ENCODE assay signal across 10 cellular contexts in genomic region chr2:85772019-85772745, GRCh38. TPM values are rescaled to one million over a fixed set of nuclear protein-coding genes. Genes with fewer than 3 reads are reported as not detected.
A peak's percentile ranks its signal among the peaks of the same experiment; 100 is the strongest.
DNase-seq lines count a peak whose midpoint lies in the region; ATAC-seq and TF ChIP-seq lines count a peak whose summit lies in the region.
"Had no signal": no experiment of that assay in that cellular context is flagged by ENCODE, and none has a peak within 500 bp of the region (broad histone marks: within the 10 kb centered on the region; RNA-seq: fewer than 3 reads in every experiment).

No MANE protein-coding gene starts in this region.

- peaks cover 55% of the 10 kb centered on the region for H3K79me2 ChIP-seq in osteoblast (ENCODE audit: insufficient read depth, low read length)

- peaks cover 51% of the 10 kb centered on the region for H3K4me1 ChIP-seq in osteoblast (ENCODE audit: insufficient read depth, low read length)

- no peak overlapping the region for H2AFZ ChIP-seq in osteoblast (ENCODE audit: low read length)

- peak; percentile 83 to 98 (median 95) for DNase-seq in C1 segment of cervical spinal cord (lab: John Stamatoyannopoulos, UW)
- peak; percentile 95 for DNase-seq in NCI-H128 (lab: John Stamatoyannopoulos, UW; ENCODE audit: unreplicated experiment)
- DNase-seq in WERI-Rb-1 = peak; percentile 79
- DNase-seq in glomerular endothelial cell (ENCODE audit: extremely low read depth, low read depth, low spot score) = peak; percentile 96
- DNase-seq in osteoblast (ENCODE audit: insufficient read length, low spot score, missing footprints) = peak; percentile 99
- no peak for DNase-seq in stimulated activated CD8-positive, alpha-beta memory T cell treated with anti-CD3 and anti-CD28 coated beads, Interleukin-4, amount 100 ng/mL, for 48 hours
- DNase-seq in stimulated activated CD4-positive, alpha-beta T cell treated with anti-CD3 and anti-CD28 coated beads, Interleukin-1b, Interleukin-23, amount 100 ng/mL, for 48 hours = no peak
- DNase-seq: activated naive CD8-positive, alpha-beta T cell treated with anti-CD3 and anti-CD28 coated beads, Interleukin-2, amount 10 ng/mL, durations not matched to agents 7 days and 5 days had no signal

- H3K9me3 ChIP-seq in WERI-Rb-1 (ENCODE audit: severe bottlenecking) = no peaks in the 10 kb centered on the region
- H3K9me3 ChIP-seq in osteoblast (ENCODE audit: low read depth, low read length) = no peaks in the 10 kb centered on the region

- no peak overlapping the region for H3K4me3 ChIP-seq in WERI-Rb-1 (ENCODE audit: low read depth, low read length)
- no peak overlapping the region for H3K4me3 ChIP-seq in osteoblast (ENCODE audit: insufficient read depth, low read length)
- H3K4me3 ChIP-seq: GM12878 had no signal

- peak overlapping the region; percentile 50 for H3K27ac ChIP-seq in WERI-Rb-1
- peak overlapping the region; percentile 87 for H3K27ac ChIP-seq in osteoblast (ENCODE audit: low read depth, low read length)

- ATAC-seq in GM21576 (IDR thresholded peaks at IDR 0.05; ENCODE audit: unreplicated experiment) = no peak

- H3K27me3 ChIP-seq in WERI-Rb-1 (ENCODE audit: insufficient read depth, low read depth, severe bottlenecking) = no peaks in the 10 kb centered on the region
- H3K27me3 ChIP-seq in osteoblast (ENCODE audit: insufficient read depth, low read length) = no peaks in the 10 kb centered on the region

- H3K36me3 ChIP-seq in WERI-Rb-1 (peaks cover 3% of the 10 kb centered on the region; the same call in 1 of the 2 replicates), osteoblast (ENCODE audit: insufficient read depth, low read length) (peaks cover 9% of the 10 kb centered on the region)

- TF ChIP-seq CTCF in WERI-Rb-1 (IDR thresholded peaks at IDR 0.05; ENCODE audit: low read depth, low read length) (peak; percentile 40), osteoblast (IDR thresholded peaks at IDR 0.05; ENCODE audit: extremely low read depth, low read depth, low read length) (peak; percentile 31)

- H4K20me1 ChIP-seq in osteoblast (ENCODE audit: insufficient read depth, low read length) = peaks cover 16% of the 10 kb centered on the region

- peak overlapping the region; percentile 63 for H3K4me2 ChIP-seq in osteoblast (ENCODE audit: insufficient read depth, low read length)

RNA-seq across cellular contexts. Expression of gene ATOH8, which starts 18.4 kb away (rescaled TPM):
- total RNA-seq in glomerular endothelial cell (3.4 and 4.4 TPM in 2 replicates), osteoblast (18.6 and 35.1 TPM in 2 replicates)
- total RNA-seq: activated naive CD8-positive, alpha-beta T cell treated with anti-CD3 and anti-CD28 coated beads, Interleukin-2, amount 10 ng/mL, durations not matched to agents 7 days and 5 days; GM12878 had no signal

Comparison
In these comparisons a context has a peak if more than half of its experiments do, and no peak if none do; other contexts are left out.
1. DNase-seq: peak in C1 segment of cervical spinal cord (14 of 14), NCI-H128 (single experiment), WERI-Rb-1 (single experiment), glomerular endothelial cell (single experiment) and osteoblast (single experiment); none in stimulated activated CD8-positive, alpha-beta memory T cell treated with anti-CD3 and anti-CD28 coated beads, Interleukin-4, amount 100 ng/mL, for 48 hours (single experiment) and stimulated activated CD4-positive, alpha-beta T cell treated with anti-CD3 and anti-CD28 coated beads, Interleukin-1b, Interleukin-23, amount 100 ng/mL, for 48 hours (single experiment).